In genomic region chr12:101928556-101928955, GRCh38 we compare ENCODE assay signal across 21 cellular contexts. TPM values are rescaled to one million over a fixed set of nuclear protein-coding genes. Genes with fewer than 3 reads are reported as not detected.
DNase-seq lines count a peak whose midpoint lies in the region; ATAC-seq, FAIRE-seq and TF ChIP-seq lines count a peak whose summit lies in the region.
"Had no signal": no experiment of that assay in that cellular context is flagged by ENCODE, and none has a peak within 500 bp of the region (broad histone marks: within the 10 kb centered on the region; RNA-seq: fewer than 3 reads in every experiment).

No MANE protein-coding gene starts in this region.

- TF ChIP-seq CTCF in IMR-90 (conservative IDR thresholded peaks at IDR 0.05; ENCODE audit: low read depth, low read length) (no peak), thyroid gland (IDR thresholded peaks at IDR 0.05) (no peak)

- H3K9me1 ChIP-seq in IMR-90 (ENCODE audit: insufficient read depth, low read length), result peaks cover 6% of the 10 kb centered on the region; the same call in 1 of the 2 replicates

- no peak overlapping the region for H4K5ac ChIP-seq in IMR-90 (ENCODE audit: low read depth, low read length)

- H3K27me3 ChIP-seq in IMR-90 (ENCODE audit: control insufficient read depth, insufficient read depth, low read length) (no peaks in the 10 kb centered on the region), thyroid gland (no peaks in the 10 kb centered on the region)

- no peak for DNase-seq in GM12891 (ENCODE audit: insufficient read length, low spot score)
- DNase-seq in IMR-90, result no peak
- DNase-seq in renal cortical epithelial cell (ENCODE audit: low read depth), result peak; percentile 58
- DNase-seq in thyroid gland, result no peak
- DNase-seq in DMS79 treated with DMSO at 0.1 percent for 48 hours (lab: John Stamatoyannopoulos, UW), result no peak
- DNase-seq in activated naive CD4-positive, alpha-beta T cell (lab: John Stamatoyannopoulos, UW), result no peak
- no peak for DNase-seq in stimulated activated CD4-positive, alpha-beta T cell treated with anti-CD3 and anti-CD28 coated beads, Interleukin-1b, Interleukin-23, amount 100 ng/mL, for 48 hours
- DNase-seq: CD4-positive, alpha-beta memory T cell; DMS79; H7; NCI-H1092; NCI-H1694 treated with DMSO at 0.1 percent for 48 hours; NCI-H446; NCI-H774; SHP77 had no signal

- no peaks in the 10 kb centered on the region; the same call in 1 of the 2 replicates for H3K36me3 ChIP-seq in IMR-90 (ENCODE audit: control insufficient read depth, insufficient read depth, low read length)
- H3K36me3 ChIP-seq in thyroid gland, result no peaks in the 10 kb centered on the region

- intact Hi-C loops in IMR-90 (cut with micrococcal nuclease), result no loop called here
- intact Hi-C loops in thyroid gland (cut with DNase I), result no loop called here

- no peak overlapping the region; the same call in 1 of the 2 replicates for H2AK5ac ChIP-seq in IMR-90 (ENCODE audit: low read depth, low read length)

- TF ChIP-seq RAD21 in IMR-90 (IDR thresholded peaks at IDR 0.05; ENCODE audit: low read length), result no peak

- H3K27me3 Mint-ChIP-seq in activated T-helper 17 cell treated with anti-CD3 and anti-CD28 coated beads, Interleukin-2, amount 50 U/mL, for 72 hours, result peaks cover 15% of the 10 kb centered on the region
- H3K27me3 Mint-ChIP-seq: B cell, IgD-negative memory B cell had no signal

- no peak overlapping the region for H3K4me2 ChIP-seq in IMR-90 (ENCODE audit: low read depth, low read length)

- H3K4me1 ChIP-seq in IMR-90 (ENCODE audit: control insufficient read depth, insufficient read depth, low read length), result peaks cover 12% of the 10 kb centered on the region
- no peaks in the 10 kb centered on the region for H3K4me1 ChIP-seq in thyroid gland

- WGBS in IMR-90 (ENCODE audit: extremely low coverage in 2 of 2, insufficient read length in 1 of 2), 2 experiments, result no CpG with 5 or more reads among the region's 5 CpGs
- WGBS in thyroid gland, 2 donors, result 72 to 77% methylated on average over 5 of the region's 5 CpGs

- no peaks in the 10 kb centered on the region for H3K4me1 Mint-ChIP-seq in activated T-helper 17 cell treated with anti-CD3 and anti-CD28 coated beads, Interleukin-2, amount 50 U/mL, for 72 hours
- H3K4me1 Mint-ChIP-seq: CD4-positive, alpha-beta memory T cell had no signal

- H2BK15ac ChIP-seq in IMR-90 (ENCODE audit: low read depth, low read length), result no peak overlapping the region

- H3K9me3 ChIP-seq in IMR-90 (ENCODE audit: control insufficient read depth, insufficient read depth, low read length) (no peaks in the 10 kb centered on the region), thyroid gland (no peaks in the 10 kb centered on the region)

- H3K27ac ChIP-seq in IMR-90 (ENCODE audit: insufficient read depth, low read length), result no peak overlapping the region
- H3K27ac ChIP-seq in thyroid gland, result peak overlapping the region in 1 of 3 donors; percentile 26

- no peaks in the 10 kb centered on the region for H3K79me1 ChIP-seq in IMR-90 (ENCODE audit: low read depth in 1 of 2, low read length in 2 of 2)

- H3K4me3 ChIP-seq in IMR-90 (ENCODE audit: insufficient read depth, low read depth, low read length) (no peak overlapping the region), thyroid gland (replicated peaks in 1 of 3) (no peak overlapping the region)

- no peak for TF ChIP-seq POLR2A in GM12891 (IDR thresholded peaks at IDR 0.05; ENCODE audit: low read depth, low read length)
- TF ChIP-seq POLR2A in IMR-90 (IDR thresholded peaks at IDR 0.05; ENCODE audit: low read depth, low read length), result no peak
- TF ChIP-seq POLR2A in thyroid gland (IDR thresholded peaks at IDR 0.05), result no peak

- peak overlapping the region; percentile 59; the same call in 1 of the 2 replicates for H3K18ac ChIP-seq in IMR-90 (ENCODE audit: low read depth, low read length)

- no peaks in the 10 kb centered on the region for H4K20me1 ChIP-seq in IMR-90 (ENCODE audit: insufficient read depth, low read length)

- H3K4me3 Mint-ChIP-seq in activated T-helper 17 cell treated with anti-CD3 and anti-CD28 coated beads, Interleukin-2, amount 50 U/mL, for 72 hours, result no peak overlapping the region
- H3K4me3 Mint-ChIP-seq: B cell had no signal

- H2BK5ac ChIP-seq in IMR-90 (ENCODE audit: low read depth, low read length, poor library complexity, severe bottlenecking), result no peak overlapping the region

- H3K56ac ChIP-seq in IMR-90 (ENCODE audit: extremely low read depth, insufficient read depth, low read length), result no peak overlapping the region

- dilution Hi-C loops in IMR-90 (cut with HindIII; ENCODE audit: low sequenced_read_pairs, unreplicated experiment), result no loop called here

- no peak overlapping the region for H2BK120ac ChIP-seq in IMR-90 (ENCODE audit: low read depth, low read length)

- CTCF ChIA-PET in IMR-90 (lab: Yijun Ruan, JAX), result no interaction called here

- H3K4ac ChIP-seq in IMR-90 (ENCODE audit: low read depth, low read length), result no peak overlapping the region; the same call in 1 of the 2 replicates

- no peak overlapping the region for H2AK9ac ChIP-seq in IMR-90 (replicated peaks; ENCODE audit: low read depth, low read length, poor library complexity)

- 0 out of 2 replicates have a peak overlapping the region, but pooled peaks have one; percentile 63 for H3K14ac ChIP-seq in IMR-90 (replicated peaks; ENCODE audit: low read depth, low read length)

- H3K9me3 Mint-ChIP-seq in activated T-helper 17 cell treated with anti-CD3 and anti-CD28 coated beads, Interleukin-2, amount 50 U/mL, for 72 hours, result no peaks in the 10 kb centered on the region
- H3K9me3 Mint-ChIP-seq: CD4-positive, alpha-beta memory T cell had no signal

- no peak for FAIRE-seq in GM12891 (lab: Jason Lieb, UNC)
- FAIRE-seq: G401.6 had no signal

- no TSS peak for BruUV-seq in IMR-90 (replicated peaks; lab: Mats Ljungman, UMichigan)

- no peak overlapping the region for H4K8ac ChIP-seq in IMR-90 (ENCODE audit: low read depth in 2 of 2, low read length in 2 of 2)

- H3K23ac ChIP-seq in IMR-90 (ENCODE audit: low read depth, low read length), result no peak overlapping the region

- no peak overlapping the region for H4K91ac ChIP-seq in IMR-90 (ENCODE audit: insufficient read depth, low read depth, low read length)

- POLR2A ChIA-PET in IMR-90 (lab: Charles Lee; ENCODE audit: unreplicated experiment), result no interaction called here

- no peak overlapping the region for H3K27ac Mint-ChIP-seq in activated T-helper 17 cell treated with anti-CD3 and anti-CD28 coated beads, Interleukin-2, amount 50 U/mL, for 72 hours
- H3K27ac Mint-ChIP-seq: CD4-positive, alpha-beta memory T cell had no signal

- H2AFZ ChIP-seq in IMR-90 (replicated peaks; ENCODE audit: low read length, poor library complexity), result no peak overlapping the region

- no peak overlapping the region for H3K9ac ChIP-seq in IMR-90 (ENCODE audit: low read depth, low read length)

- no peak overlapping the region; the same call in 1 of the 2 replicates for H2BK20ac ChIP-seq in IMR-90 (ENCODE audit: low read depth, low read length)

- ATAC-seq in IMR-90 (ENCODE audit: low read depth), result no peak
- peak; percentile 50 for ATAC-seq in activated T-helper 17 cell treated with anti-CD3 and anti-CD28 coated beads, Interleukin-2, amount 50 U/mL, for 72 hours (replicated peaks)
- ATAC-seq: Panc1, SK-N-SH treated with all-trans-retinoic acid at 6 μM for 48 hours had no signal

- in situ Hi-C loops in IMR-90 (cut with MboI; ENCODE audit: low sequenced_read_pairs), result loop anchor here (25.0 kb wide), 1 partner anchor 559 kb away; the partner anchor contains the start of gene IGF1

- no peaks in the 10 kb centered on the region for H3K36me3 Mint-ChIP-seq in activated T-helper 17 cell treated with anti-CD3 and anti-CD28 coated beads, Interleukin-2, amount 50 U/mL, for 72 hours (ENCODE audit: low read depth)
- H3K36me3 Mint-ChIP-seq: CD4-positive, alpha-beta memory T cell had no signal

TF ChIP-seq in GM12891, 5 proteins besides CTCF, POLR2A, EP300 and RAD21:
- no peak for TF ChIP-seq PAX5 (IDR thresholded peaks at IDR 0.05; ENCODE audit: insufficient read depth, low read length, severe bottlenecking)
- TF ChIP-seq SPI1 (IDR thresholded peaks at IDR 0.05; ENCODE audit: low read depth, low read length), result no peak
- TF ChIP-seq POU2F2 (IDR thresholded peaks at IDR 0.05; ENCODE audit: low read depth, low read length), result 0 out of 2 replicates have a peak, but pooled peaks have one; percentile 41
- TF ChIP-seq TAF1 (IDR thresholded peaks at IDR 0.05; ENCODE audit: low read depth, low read length), result no peak
- TF ChIP-seq POLR2AphosphoS5 (IDR thresholded peaks at IDR 0.05; ENCODE audit: low read depth, low read length), result no peak

TF ChIP-seq in IMR-90, 13 proteins besides CTCF, POLR2A, EP300 and RAD21 (continues in another document):
- TF ChIP-seq CEBPB (IDR thresholded peaks at IDR 0.05; ENCODE audit: low read depth, low read length) (no peak), ELK1 (IDR thresholded peaks at IDR 0.05; ENCODE audit: borderline replicate concordance, low read depth, low read length) (no peak), FOS (IDR thresholded peaks at IDR 0.05; ENCODE audit: low read depth, low read length) (no peak), SMC3 (IDR thresholded peaks at IDR 0.05; ENCODE audit: low read depth, low read length) (no peak), BHLHE40 (IDR thresholded peaks at IDR 0.05; ENCODE audit: low read depth, low read length) (no peak)
- TF ChIP-seq, protein P1, sequence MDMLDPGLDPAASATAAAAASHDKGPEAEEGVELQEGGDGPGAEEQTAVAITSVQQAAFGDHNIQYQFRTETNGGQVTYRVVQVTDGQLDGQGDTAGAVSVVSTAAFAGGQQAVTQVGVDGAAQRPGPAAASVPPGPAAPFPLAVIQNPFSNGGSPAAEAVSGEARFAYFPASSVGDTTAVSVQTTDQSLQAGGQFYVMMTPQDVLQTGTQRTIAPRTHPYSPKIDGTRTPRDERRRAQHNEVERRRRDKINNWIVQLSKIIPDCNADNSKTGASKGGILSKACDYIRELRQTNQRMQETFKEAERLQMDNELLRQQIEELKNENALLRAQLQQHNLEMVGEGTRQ (IDR thresholded peaks at IDR 0.05; ENCODE audit: low read depth, low read length), result no peak

RNA-seq across cellular contexts. Expression of gene DRAM1, which starts 51.2 kb away (rescaled TPM):
- polyA plus RNA-seq in GM12891 (2012; ENCODE audit: low read depth, missing spikeins), result 37.6 TPM
- total RNA-seq in IMR-90 (2012; rRNA removed), result 27.2 and 27.5 TPM in 2 replicates
- polyA plus RNA-seq in IMR-90 (2012; rRNA removed), result 15.8 and 20.0 TPM in 2 replicates
- 8.7 and 16.2 TPM in 2 replicates for polyA plus RNA-seq in IMR-90 (2012; cell fraction: cytosol; rRNA removed)
- 3.8 and 25.0 TPM in 2 replicates for polyA plus RNA-seq in IMR-90 (2012; cell fraction: nucleus; rRNA removed; ENCODE audit: low replicate concordance)
- total RNA-seq in activated T-helper 17 cell treated with anti-CD3 and anti-CD28 coated beads, Interleukin-2, amount 50 U/mL, for 72 hours, result 1 to 10 TPM; 6.0 to 7.0 TPM
- 95.3 and 131 TPM in 2 replicates for total RNA-seq in renal cortical epithelial cell
- 10 to 100 TPM in 3 of 4 donors, 1 to 10 TPM in 1; 7.8 to 31.0 (median 14.1) TPM for total RNA-seq in thyroid gland
